In genomic region chr1:21670956-21671902, GRCh38 we compare ENCODE assay signal across 1 cellular context.
TF ChIP-seq lines count a peak whose summit lies in the region.

No MANE protein-coding gene starts in this region.

TF ChIP-seq in GM23338, 12 proteins besides CTCF, POLR2A, EP300 and RAD21 (continued from another document):
- no peak for TF ChIP-seq REST (IDR thresholded peaks at IDR 0.05; ENCODE audit: unreplicated experiment)
- no peak for TF ChIP-seq JUNB (IDR thresholded peaks at IDR 0.05; ENCODE audit: unreplicated experiment)
- TF ChIP-seq STAT1 (IDR thresholded peaks at IDR 0.05; ENCODE audit: unreplicated experiment): no peak
- TF ChIP-seq, protein P1, sequence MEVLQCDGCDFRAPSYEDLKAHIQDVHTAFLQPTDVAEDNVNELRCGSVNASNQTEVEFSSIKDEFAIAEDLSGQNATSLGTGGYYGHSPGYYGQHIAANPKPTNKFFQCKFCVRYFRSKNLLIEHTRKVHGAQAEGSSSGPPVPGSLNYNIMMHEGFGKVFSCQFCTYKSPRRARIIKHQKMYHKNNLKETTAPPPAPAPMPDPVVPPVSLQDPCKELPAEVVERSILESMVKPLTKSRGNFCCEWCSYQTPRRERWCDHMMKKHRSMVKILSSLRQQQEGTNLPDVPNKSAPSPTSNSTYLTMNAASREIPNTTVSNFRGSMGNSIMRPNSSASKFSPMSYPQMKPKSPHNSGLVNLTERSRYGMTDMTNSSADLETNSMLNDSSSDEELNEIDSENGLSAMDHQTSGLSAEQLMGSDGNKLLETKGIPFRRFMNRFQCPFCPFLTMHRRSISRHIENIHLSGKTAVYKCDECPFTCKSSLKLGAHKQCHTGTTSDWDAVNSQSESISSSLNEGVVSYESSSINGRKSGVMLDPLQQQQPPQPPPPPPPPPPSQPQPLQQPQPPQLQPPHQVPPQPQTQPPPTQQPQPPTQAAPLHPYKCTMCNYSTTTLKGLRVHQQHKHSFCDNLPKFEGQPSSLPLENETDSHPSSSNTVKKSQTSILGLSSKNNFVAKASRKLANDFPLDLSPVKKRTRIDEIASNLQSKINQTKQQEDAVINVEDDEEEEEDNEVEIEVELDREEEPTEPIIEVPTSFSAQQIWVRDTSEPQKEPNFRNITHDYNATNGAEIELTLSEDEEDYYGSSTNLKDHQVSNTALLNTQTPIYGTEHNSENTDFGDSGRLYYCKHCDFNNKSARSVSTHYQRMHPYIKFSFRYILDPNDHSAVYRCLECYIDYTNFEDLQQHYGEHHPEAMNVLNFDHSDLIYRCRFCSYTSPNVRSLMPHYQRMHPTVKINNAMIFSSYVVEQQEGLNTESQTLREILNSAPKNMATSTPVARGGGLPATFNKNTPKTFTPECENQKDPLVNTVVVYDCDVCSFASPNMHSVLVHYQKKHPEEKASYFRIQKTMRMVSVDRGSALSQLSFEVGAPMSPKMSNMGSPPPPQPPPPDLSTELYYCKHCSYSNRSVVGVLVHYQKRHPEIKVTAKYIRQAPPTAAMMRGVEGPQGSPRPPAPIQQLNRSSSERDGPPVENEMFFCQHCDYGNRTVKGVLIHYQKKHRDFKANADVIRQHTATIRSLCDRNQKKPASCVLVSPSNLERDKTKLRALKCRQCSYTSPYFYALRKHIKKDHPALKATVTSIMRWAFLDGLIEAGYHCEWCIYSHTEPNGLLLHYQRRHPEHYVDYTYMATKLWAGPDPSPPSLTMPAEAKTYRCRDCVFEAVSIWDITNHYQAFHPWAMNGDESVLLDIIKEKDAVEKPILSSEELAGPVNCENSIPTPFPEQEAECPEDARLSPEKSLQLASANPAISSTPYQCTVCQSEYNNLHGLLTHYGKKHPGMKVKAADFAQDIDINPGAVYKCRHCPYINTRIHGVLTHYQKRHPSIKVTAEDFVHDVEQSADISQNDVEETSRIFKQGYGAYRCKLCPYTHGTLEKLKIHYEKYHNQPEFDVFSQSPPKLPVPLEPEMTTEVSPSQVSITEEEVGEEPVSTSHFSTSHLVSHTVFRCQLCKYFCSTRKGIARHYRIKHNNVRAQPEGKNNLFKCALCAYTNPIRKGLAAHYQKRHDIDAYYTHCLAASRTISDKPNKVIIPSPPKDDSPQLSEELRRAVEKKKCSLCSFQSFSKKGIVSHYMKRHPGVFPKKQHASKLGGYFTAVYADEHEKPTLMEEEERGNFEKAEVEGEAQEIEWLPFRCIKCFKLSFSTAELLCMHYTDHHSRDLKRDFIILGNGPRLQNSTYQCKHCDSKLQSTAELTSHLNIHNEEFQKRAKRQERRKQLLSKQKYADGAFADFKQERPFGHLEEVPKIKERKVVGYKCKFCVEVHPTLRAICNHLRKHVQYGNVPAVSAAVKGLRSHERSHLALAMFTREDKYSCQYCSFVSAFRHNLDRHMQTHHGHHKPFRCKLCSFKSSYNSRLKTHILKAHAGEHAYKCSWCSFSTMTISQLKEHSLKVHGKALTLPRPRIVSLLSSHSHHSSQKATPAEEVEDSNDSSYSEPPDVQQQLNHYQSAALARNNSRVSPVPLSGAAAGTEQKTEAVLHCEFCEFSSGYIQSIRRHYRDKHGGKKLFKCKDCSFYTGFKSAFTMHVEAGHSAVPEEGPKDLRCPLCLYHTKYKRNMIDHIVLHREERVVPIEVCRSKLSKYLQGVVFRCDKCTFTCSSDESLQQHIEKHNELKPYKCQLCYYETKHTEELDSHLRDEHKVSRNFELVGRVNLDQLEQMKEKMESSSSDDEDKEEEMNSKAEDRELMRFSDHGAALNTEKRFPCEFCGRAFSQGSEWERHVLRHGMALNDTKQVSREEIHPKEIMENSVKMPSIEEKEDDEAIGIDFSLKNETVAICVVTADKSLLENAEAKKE (CRISPR knock-in tag; IDR thresholded peaks at IDR 0.05): no peak
- TF ChIP-seq POLR2AphosphoS5 (IDR thresholded peaks at IDR 0.05; ENCODE audit: low read depth): no peak
- no peak for TF ChIP-seq EZH2phosphoT487 (IDR thresholded peaks at IDR 0.05; ENCODE audit: unreplicated experiment)
- no peak for TF ChIP-seq CREB1 (CRISPR knock-in tag; IDR thresholded peaks at IDR 0.05; ENCODE audit: low read depth)
- TF ChIP-seq ZNF114 (CRISPR knock-in tag; IDR thresholded peaks at IDR 0.05): no peak
